Comparison of ENCODE assay signal across 24 cellular contexts in the genomic region with DNA sequence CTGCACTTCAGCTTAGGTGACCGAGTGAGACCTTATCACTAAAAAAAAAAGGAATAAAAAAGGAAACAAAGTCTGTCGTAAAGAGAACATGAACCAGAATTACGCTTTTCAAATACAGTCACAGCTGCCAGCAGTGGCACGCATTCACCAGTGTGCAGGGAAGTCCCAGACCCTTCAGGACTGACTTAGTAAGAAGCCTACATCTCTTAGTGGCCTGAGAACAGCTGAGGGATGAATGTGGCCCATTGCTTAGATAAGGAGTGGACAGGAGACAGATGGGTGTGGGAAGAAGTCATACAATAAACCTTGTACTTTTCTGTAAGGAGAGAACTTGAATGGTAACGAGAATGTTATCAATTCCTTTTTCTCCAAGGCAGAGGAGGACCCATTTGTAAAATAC.
DNase-seq lines count a peak whose midpoint lies in the region; ATAC-seq and TF ChIP-seq lines count a peak whose summit lies in the region.
"Had no signal": no experiment of that assay in that cellular context is flagged by ENCODE, and none has a peak within 500 bp of the region (broad histone marks: within the 10 kb centered on the region; RNA-seq: fewer than 3 reads in every experiment).

No MANE protein-coding gene starts in this region.

- no peak for TF ChIP-seq CTCF in coronary artery (IDR thresholded peaks at IDR 0.05)
- no peak for TF ChIP-seq CTCF in left ventricle myocardium inferior (IDR thresholded peaks at IDR 0.05; ENCODE audit: borderline replicate concordance)
- no peak for TF ChIP-seq CTCF in osteoblast (IDR thresholded peaks at IDR 0.05; ENCODE audit: extremely low read depth, low read depth, low read length)
- TF ChIP-seq CTCF in tibial artery (IDR thresholded peaks at IDR 0.05): no peak
- TF ChIP-seq CTCF in colonic mucosa (IDR thresholded peaks at IDR 0.05): no peak

- H3K4me3 ChIP-seq in coronary artery (no peak overlapping the region), left ventricle myocardium inferior (no peak overlapping the region), osteoblast (ENCODE audit: insufficient read depth, low read length) (no peak overlapping the region), tibial artery (no peak overlapping the region), colonic mucosa (no peak overlapping the region)
- H3K4me3 ChIP-seq: GM23248 had no signal

- H3K36me3 ChIP-seq in left ventricle myocardium inferior (no peaks in the 10 kb centered on the region), osteoblast (ENCODE audit: insufficient read depth, low read length) (no peaks in the 10 kb centered on the region), tibial artery (no peaks in the 10 kb centered on the region), colonic mucosa (no peaks in the 10 kb centered on the region)

- intact Hi-C loops in left ventricle myocardium inferior (cut with micrococcal nuclease) (no loop called here), tibial artery (cut with DNase I; ENCODE audit: low total_unique reads) (no loop called here), sciatic nerve (cut with DNase I) (no loop called here), colonic mucosa (cut with DNase I) (no loop called here)

- H3K27me3 ChIP-seq in left ventricle myocardium inferior (ENCODE audit: low read depth) (no peaks in the 10 kb centered on the region), osteoblast (ENCODE audit: insufficient read depth, low read length) (peaks cover 70% of the 10 kb centered on the region), tibial artery (no peaks in the 10 kb centered on the region), colonic mucosa (no peaks in the 10 kb centered on the region)

- no peaks in the 10 kb centered on the region for H3K79me2 ChIP-seq in osteoblast (ENCODE audit: insufficient read depth, low read length)

- H4K20me1 ChIP-seq in osteoblast (ENCODE audit: insufficient read depth, low read length): no peaks in the 10 kb centered on the region

- H3K4me1 ChIP-seq in left ventricle myocardium inferior (peaks cover 18% of the 10 kb centered on the region), osteoblast (ENCODE audit: insufficient read depth, low read length) (peaks cover 6% of the 10 kb centered on the region), tibial artery (peaks cover 5 to 85% (median 52%) of the 10 kb centered on the region in 4 donors), colonic mucosa (no peaks in the 10 kb centered on the region)

- H3K9ac ChIP-seq in colonic mucosa (ENCODE audit: low read depth in 2 of 2, low read length in 2 of 2): no peak overlapping the region
- H3K9ac ChIP-seq: GM23248 had no signal

- H3K4me2 ChIP-seq in osteoblast (ENCODE audit: insufficient read depth, low read length): no peak overlapping the region

- H3K27ac ChIP-seq in coronary artery (peak overlapping the region; percentile 86 to 92), left ventricle myocardium inferior (replicated peaks) (peak overlapping the region; percentile 62), osteoblast (ENCODE audit: low read depth, low read length) (no peak overlapping the region), tibial artery (peak overlapping the region; percentile 94 to 96), colonic mucosa (no peak overlapping the region)
- H3K27ac ChIP-seq: GM23248 had no signal

- H3K9me3 ChIP-seq in left ventricle myocardium inferior (replicated peaks) (no peaks in the 10 kb centered on the region), osteoblast (ENCODE audit: low read depth, low read length) (no peaks in the 10 kb centered on the region), tibial artery (no peaks in the 10 kb centered on the region), colonic mucosa (no peaks in the 10 kb centered on the region)

- ATAC-seq in sciatic nerve (no peak), GM21786 (IDR thresholded peaks at IDR 0.05; ENCODE audit: unreplicated experiment) (no peak)

- no peak for DNase-seq in coronary artery (ENCODE audit: low spot score)
- no peak for DNase-seq in left ventricle myocardium inferior
- DNase-seq in osteoblast (ENCODE audit: insufficient read length, low spot score, missing footprints): peak; percentile 11
- no peak for DNase-seq in tibial artery
- no peak for DNase-seq in sciatic nerve (ENCODE audit: low spot score)
- no peak for DNase-seq in colonic mucosa
- DNase-seq in hippocampal formation (lab: John Stamatoyannopoulos, UW): no peak
- DNase-seq: CD4-positive, CD25-positive, alpha-beta regulatory T cell; COR-L47; DMS 273 treated with DMSO at 0.1 percent for 48 hours; DMS79 treated with DMSO at 0.1 percent for 48 hours; GM23248; H9; HFFc6; KBM-7; MM.1S; NCI-H1048; NCI-H1417 treated with DMSO at 0.1 percent for 48 hours; NCI-H187; NCI-H446; NCI-H526; OCI-M1; SHP77 had no signal

- H2AFZ ChIP-seq in osteoblast (ENCODE audit: low read length): no peak overlapping the region
- H2AFZ ChIP-seq: GM23248 had no signal

Comparison
In these comparisons a context has a peak if more than half of its experiments do, and no peak if none do; other contexts are left out.
1. H3K27ac ChIP-seq: peak in coronary artery (2 of 2), left ventricle myocardium inferior (single experiment) and tibial artery (2 of 2); none in osteoblast (single experiment) and colonic mucosa (single experiment).